Comparison of ENCODE assay signal across 10 cellular contexts in genomic region chr6:90350689-90351554, GRCh38. TPM values are rescaled to one million over a fixed set of nuclear protein-coding genes. Genes with fewer than 3 reads are reported as not detected.
DNase-seq lines count a peak whose midpoint lies in the region; ATAC-seq and TF ChIP-seq lines count a peak whose summit lies in the region.
"Had no signal": no experiment of that assay in that cellular context is flagged by ENCODE, and none has a peak within 500 bp of the region (broad histone marks: within the 10 kb centered on the region; RNA-seq: fewer than 3 reads in every experiment).

No MANE protein-coding gene starts in this region.

- TF ChIP-seq CTCF in CD4-positive, alpha-beta T cell (IDR thresholded peaks at IDR 0.05) = no peak
- TF ChIP-seq CTCF in Calu3 (IDR thresholded peaks at IDR 0.05; ENCODE audit: unreplicated experiment) (no peak), endodermal cell (conservative IDR thresholded peaks at IDR 0.05) (no peak)

- H3K36me3 ChIP-seq in endodermal cell (ENCODE audit: control insufficient read depth, insufficient read depth, low read length) = no peaks in the 10 kb centered on the region
- H3K36me3 ChIP-seq: sigmoid colon had no signal

- peak overlapping the region; percentile 5 for H3K4me3 Mint-ChIP-seq in CD4-positive, alpha-beta T cell
- H3K4me3 Mint-ChIP-seq in memory B cell = no peak overlapping the region
- H3K4me3 Mint-ChIP-seq in Calu3 (ENCODE audit: low read depth, unreplicated experiment) = no peak overlapping the region
- H3K4me3 Mint-ChIP-seq in endodermal cell = no peak overlapping the region

- peak; percentile 6 to 56 (median 27) for DNase-seq in CD4-positive, alpha-beta T cell
- DNase-seq in NOMO-1 treated with dmso at 0.1 percent for 144 hours (lab: John Stamatoyannopoulos, UW; ENCODE audit: unreplicated experiment) = peak; percentile 94
- DNase-seq in activated T-cell treated with anti-CD3 and anti-CD28 coated beads for 24 hours (ENCODE audit: low read depth) = peak; percentile 29
- DNase-seq in memory B cell (ENCODE audit: low spot score in 2 of 2) = peak; percentile 39 to 71
- DNase-seq in NCI-H187 (lab: John Stamatoyannopoulos, UW) = no peak
- no peak for DNase-seq in NCI-H748 treated with DMSO at 0.1 percent for 48 hours (lab: John Stamatoyannopoulos, UW)
- DNase-seq in Calu3 = no peak
- DNase-seq in endodermal cell = no peak
- DNase-seq: caudate nucleus, sigmoid colon had no signal

- H3K4me1 Mint-ChIP-seq in CD4-positive, alpha-beta T cell (ENCODE audit: low read depth) = peaks cover 21% of the 10 kb centered on the region
- peaks cover 35% of the 10 kb centered on the region for H3K4me1 Mint-ChIP-seq in memory B cell
- H3K4me1 Mint-ChIP-seq in Calu3 (ENCODE audit: low read depth, unreplicated experiment) = peaks cover 17% of the 10 kb centered on the region
- H3K4me1 Mint-ChIP-seq in endodermal cell = peaks cover 23% of the 10 kb centered on the region

- no peaks in the 10 kb centered on the region for H3K4me1 ChIP-seq in endodermal cell (ENCODE audit: control insufficient read depth, insufficient read depth, low read length)
- H3K4me1 ChIP-seq: sigmoid colon had no signal

- WGBS in endodermal cell (ENCODE audit: insufficient coverage in 1 of 2, insufficient read length in 1 of 2), 2 experiments = 68 to 71% methylated on average over 5 to 8 of the region's 8 CpGs

- no peaks in the 10 kb centered on the region for H3K9me3 Mint-ChIP-seq in CD4-positive, alpha-beta T cell
- H3K9me3 Mint-ChIP-seq in memory B cell (no peaks in the 10 kb centered on the region), Calu3 (ENCODE audit: low read depth, unreplicated experiment) (no peaks in the 10 kb centered on the region), endodermal cell (no peaks in the 10 kb centered on the region)

- no peak overlapping the region for H3K4me3 ChIP-seq in endodermal cell (ENCODE audit: low read length)
- H3K4me3 ChIP-seq: sigmoid colon had no signal

- no peak overlapping the region for H3K9ac ChIP-seq in endodermal cell (ENCODE audit: extremely low read depth, low read length, poor library complexity, severe bottlenecking)

- no TSS peak for BruUV-seq in Calu3 (replicated peaks; lab: Mats Ljungman, UMichigan)

- no peaks in the 10 kb centered on the region for H3K36me3 Mint-ChIP-seq in CD4-positive, alpha-beta T cell (ENCODE audit: low read depth)
- H3K36me3 Mint-ChIP-seq in memory B cell (no peaks in the 10 kb centered on the region), Calu3 (ENCODE audit: insufficient read depth, unreplicated experiment) (no peaks in the 10 kb centered on the region), endodermal cell (ENCODE audit: low read depth) (no peaks in the 10 kb centered on the region)

- H3K27me3 Mint-ChIP-seq in CD4-positive, alpha-beta T cell = no peaks in the 10 kb centered on the region
- no peaks in the 10 kb centered on the region for H3K27me3 Mint-ChIP-seq in memory B cell
- H3K27me3 Mint-ChIP-seq in Calu3 (ENCODE audit: unreplicated experiment) = peaks cover 38% of the 10 kb centered on the region
- peaks cover 17% of the 10 kb centered on the region for H3K27me3 Mint-ChIP-seq in endodermal cell (ENCODE audit: insufficient read depth)

- no peaks in the 10 kb centered on the region for H3K9me3 ChIP-seq in CD4-positive, alpha-beta T cell (ENCODE audit: control insufficient read depth, low read length)
- H3K9me3 ChIP-seq in endodermal cell (ENCODE audit: control insufficient read depth, low read length) = no peaks in the 10 kb centered on the region
- H3K9me3 ChIP-seq: sigmoid colon had no signal

- CTCF ChIA-PET in CD4-positive, alpha-beta T cell (lab: Charles Lee) = interaction anchor here (1.6 kb wide), 1 partner anchor 42 kb away, joined by 5 read pairs; no protein-coding TSS in a partner anchor
- CTCF ChIA-PET in Calu3 (lab: Charles Lee) = no interaction called here

- peak overlapping the region; percentile 43 for H3K27ac Mint-ChIP-seq in CD4-positive, alpha-beta T cell
- H3K27ac Mint-ChIP-seq in memory B cell (peak overlapping the region; percentile 96), Calu3 (ENCODE audit: unreplicated experiment) (no peak overlapping the region), endodermal cell (no peak overlapping the region)

- H3K27ac ChIP-seq in CD4-positive, alpha-beta T cell (ENCODE audit: low read depth, low read length) = no peak overlapping the region
- no peak overlapping the region for H3K27ac ChIP-seq in endodermal cell (ENCODE audit: low read depth, low read length)
- H3K27ac ChIP-seq: sigmoid colon had no signal

- H3K27me3 ChIP-seq in CD4-positive, alpha-beta T cell (ENCODE audit: control insufficient read depth, insufficient read depth, low read length) = no peaks in the 10 kb centered on the region
- no peaks in the 10 kb centered on the region for H3K27me3 ChIP-seq in endodermal cell (ENCODE audit: control insufficient read depth, insufficient read depth, low read length, poor library complexity, severe bottlenecking)
- H3K27me3 ChIP-seq: sigmoid colon had no signal

- intact Hi-C loops in CD4-positive, alpha-beta T cell (cut with DNase I, micrococcal nuclease) = loop anchor here in 1 of 2 experiments (5.0 kb wide), 1 partner anchor 54 kb away; the partner anchor contains the start of gene BACH2
- intact Hi-C loops in Calu3 (cut with micrococcal nuclease; ENCODE audit: unreplicated experiment) = no loop called here

- POLR2A ChIA-PET in CD4-positive, alpha-beta T cell (lab: Charles Lee) = no interaction called here

- peak; percentile 99 for ATAC-seq in CD4-positive, alpha-beta T cell (ENCODE audit: poor library complexity)
- peak; percentile 99 for ATAC-seq in memory B cell (ENCODE audit: low read depth)

RNA-seq across cellular contexts. Expression of gene BACH2, which starts 54.3 kb away (rescaled TPM):
- total RNA-seq in CD4-positive, alpha-beta T cell = 100 to 1,000 TPM; 157 to 170 TPM
- total RNA-seq in Calu3 (2022) (5.6 and 7.2 TPM in 2 replicates), endodermal cell (10 to 100 TPM; 11.0 to 22.3 TPM)
- polyA plus RNA-seq in endodermal cell (2013, experiment 1 of 2) = 11.1 TPM
- polyA plus RNA-seq in endodermal cell (2013, experiment 2 of 2) = 10.0 TPM

Comparison
In these comparisons a context has a peak if more than half of its experiments do, and no peak if none do; other contexts are left out.
1. DNase-seq: peak in CD4-positive, alpha-beta T cell (10 of 10), NOMO-1 treated with dmso at 0.1 percent for 144 hours (single experiment), activated T-cell treated with anti-CD3 and anti-CD28 coated beads for 24 hours (single experiment) and memory B cell (2 of 2); none in NCI-H187 (0 of 2), NCI-H748 treated with DMSO at 0.1 percent for 48 hours (single experiment), Calu3 (single experiment) and endodermal cell (single experiment).
2. H3K27ac Mint-ChIP-seq: peak in CD4-positive, alpha-beta T cell (single experiment) and memory B cell (single experiment); none in Calu3 (single experiment) and endodermal cell (single experiment).
3. RNA of gene BACH2, which starts 54.3 kb away (total RNA-seq): 157 to 170 TPM in CD4-positive, alpha-beta T cell; 11.0 to 22.3 TPM in endodermal cell and 5.6 to 7.2 TPM in Calu3; every median in the first group is over 4 times any median in the second.